Comparison of ENCODE assay signal across 8 cellular contexts in the genomic region with DNA sequence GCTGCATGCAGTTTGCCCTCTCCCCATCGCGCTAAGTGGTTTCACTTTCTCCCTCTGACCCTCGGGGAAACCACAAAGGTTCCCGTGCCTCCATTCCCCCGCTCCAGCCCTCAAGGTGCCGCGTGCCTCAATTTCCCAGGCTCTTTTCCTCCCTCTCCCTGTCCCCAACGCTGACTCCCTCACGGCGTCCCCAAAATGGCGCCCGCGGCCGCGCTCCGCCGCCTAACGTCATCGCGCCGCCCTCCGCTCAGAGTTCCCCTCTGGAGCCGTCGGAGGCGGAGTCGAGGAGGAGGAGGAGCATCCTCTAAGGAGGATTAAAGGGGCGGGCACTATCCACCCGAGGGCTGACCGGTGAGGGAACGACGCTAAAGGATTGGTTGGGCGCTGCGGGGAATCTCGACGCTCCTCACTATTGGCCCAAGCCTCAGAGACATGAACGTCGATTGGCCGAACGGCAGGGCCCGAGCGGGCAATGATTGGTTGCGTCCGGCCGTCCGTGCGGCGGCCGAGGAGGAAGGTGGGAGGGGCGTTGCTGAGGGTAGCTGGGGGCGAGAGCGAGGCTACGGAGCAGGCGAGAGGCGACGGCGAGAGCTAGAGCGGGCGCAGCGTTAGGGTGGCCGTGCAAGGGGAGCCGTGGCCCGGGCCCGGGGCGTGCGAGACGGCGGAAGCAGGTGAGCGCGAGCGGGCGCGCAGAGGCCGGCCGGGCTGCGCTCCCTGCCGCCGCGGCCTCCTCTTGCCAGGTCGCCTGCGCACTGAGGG. TPM values are rescaled to one million over a fixed set of nuclear protein-coding genes. Genes with fewer than 3 reads are reported as not detected.
DNase-seq lines count a peak whose midpoint lies in the region; ATAC-seq, FAIRE-seq and TF ChIP-seq lines count a peak whose summit lies in the region.

A gene with protein sequence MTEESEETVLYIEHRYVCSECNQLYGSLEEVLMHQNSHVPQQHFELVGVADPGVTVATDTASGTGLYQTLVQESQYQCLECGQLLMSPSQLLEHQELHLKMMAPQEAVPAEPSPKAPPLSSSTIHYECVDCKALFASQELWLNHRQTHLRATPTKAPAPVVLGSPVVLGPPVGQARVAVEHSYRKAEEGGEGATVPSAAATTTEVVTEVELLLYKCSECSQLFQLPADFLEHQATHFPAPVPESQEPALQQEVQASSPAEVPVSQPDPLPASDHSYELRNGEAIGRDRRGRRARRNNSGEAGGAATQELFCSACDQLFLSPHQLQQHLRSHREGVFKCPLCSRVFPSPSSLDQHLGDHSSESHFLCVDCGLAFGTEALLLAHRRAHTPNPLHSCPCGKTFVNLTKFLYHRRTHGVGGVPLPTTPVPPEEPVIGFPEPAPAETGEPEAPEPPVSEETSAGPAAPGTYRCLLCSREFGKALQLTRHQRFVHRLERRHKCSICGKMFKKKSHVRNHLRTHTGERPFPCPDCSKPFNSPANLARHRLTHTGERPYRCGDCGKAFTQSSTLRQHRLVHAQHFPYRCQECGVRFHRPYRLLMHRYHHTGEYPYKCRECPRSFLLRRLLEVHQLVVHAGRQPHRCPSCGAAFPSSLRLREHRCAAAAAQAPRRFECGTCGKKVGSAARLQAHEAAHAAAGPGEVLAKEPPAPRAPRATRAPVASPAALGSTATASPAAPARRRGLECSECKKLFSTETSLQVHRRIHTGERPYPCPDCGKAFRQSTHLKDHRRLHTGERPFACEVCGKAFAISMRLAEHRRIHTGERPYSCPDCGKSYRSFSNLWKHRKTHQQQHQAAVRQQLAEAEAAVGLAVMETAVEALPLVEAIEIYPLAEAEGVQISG (plus strand): TSS at position 551 of the 759 bp plus-strand sequence. CDS start 2,441 bp downstream, outside the sequence.

- ATAC-seq in GM21515 (IDR thresholded peaks at IDR 0.05; ENCODE audit: unreplicated experiment): peak; percentile 93

- peaks cover 26% of the 10 kb centered on the region for H4K20me1 ChIP-seq in OCI-LY3 (ENCODE audit: insufficient read depth, low read length)

- peaks cover 58% of the 10 kb centered on the region for H3K79me2 ChIP-seq in OCI-LY3 (ENCODE audit: low read length)

- FAIRE-seq in endometrium (lab: Jason Lieb, UNC): peak; percentile 100

- TF ChIP-seq CTCF in OCI-LY3 (IDR thresholded peaks at IDR 0.05; ENCODE audit: low read depth, low read length): no peak

- peak within 1 kb of the TSS; percentile 98 for H3K9ac ChIP-seq in OCI-LY3 (ENCODE audit: low read length)

- WGBS in mesodermal cell (ENCODE audit: insufficient coverage in 2 of 2), 2 experiments: 0 to 1% methylated on average over 30 to 63 of the region's 80 CpGs

- peak within 1 kb of the TSS; percentile 92 for H3K4me3 ChIP-seq in OCI-LY3 (ENCODE audit: low read length)
- peak within 1 kb of the TSS; percentile 91 for H3K4me3 ChIP-seq in mesodermal cell (ENCODE audit: extremely low read depth, insufficient read depth, low read length, poor library complexity, severe bottlenecking)

- peak; percentile 97 for DNase-seq in D341Med (ENCODE audit: low spot score)
- peak; percentile 100 for DNase-seq in HuH-7 (ENCODE audit: low spot score)
- DNase-seq in activated CD8-positive, alpha-beta memory T cell treated with anti-CD3 and anti-CD28 coated beads, Interleukin-2, amount 50 U/mL, for 48 hours: peak; percentile 97
- DNase-seq in stimulated activated CD8-positive, alpha-beta memory T cell treated with anti-CD3 and anti-CD28 coated beads, Interleukin-15, amount 100 ng/mL, for 4 hours (ENCODE audit: low read depth in 2 of 2): peak; percentile 92 to 97

- H3K27me3 ChIP-seq in OCI-LY3 (ENCODE audit: low read depth, low read length): no peaks in the 10 kb centered on the region

- peaks cover 18% of the 10 kb centered on the region for H3K4me1 ChIP-seq in OCI-LY3 (ENCODE audit: low read length)
- H3K4me1 ChIP-seq in mesodermal cell (ENCODE audit: control insufficient read depth, insufficient read depth, low read length, poor library complexity, severe bottlenecking): peaks cover 28% of the 10 kb centered on the region

- H3K36me3 ChIP-seq in OCI-LY3 (replicated peaks; ENCODE audit: low read depth, low read length) (peaks cover 23% of the 10 kb centered on the region), mesodermal cell (ENCODE audit: control insufficient read depth, insufficient read depth, low read length) (peaks cover 33% of the 10 kb centered on the region)

- H3K4me2 ChIP-seq in OCI-LY3 (ENCODE audit: low read length): peak within 1 kb of the TSS; percentile 96

- no peaks in the 10 kb centered on the region for H3K9me3 ChIP-seq in OCI-LY3 (ENCODE audit: insufficient read depth, low read length)
- no peaks in the 10 kb centered on the region for H3K9me3 ChIP-seq in mesodermal cell (ENCODE audit: control insufficient read depth, low read length)

- H2AFZ ChIP-seq in OCI-LY3 (ENCODE audit: low read depth, low read length): peak within 1 kb of the TSS; percentile 30; the same call in 1 of the 2 replicates

- H3K27ac ChIP-seq in OCI-LY3 (ENCODE audit: low read length) (peak within 1 kb of the TSS; percentile 77), mesodermal cell (ENCODE audit: low read depth, low read length, severe bottlenecking) (peak within 1 kb of the TSS; percentile 97)

RNA-seq across cellular contexts. Expression of the gene that starts here (rescaled TPM):
- 18.0 TPM for polyA plus RNA-seq in mesodermal cell (2013, experiment 1 of 2)
- 13.7 TPM for polyA plus RNA-seq in mesodermal cell (2013, experiment 2 of 2)

Comparison
In these comparisons a context has a peak if more than half of its experiments do, and no peak if none do; other contexts are left out.
1. Peak in every context shown above with its lines: DNase-seq, ATAC-seq, H3K4me3 ChIP-seq and H3K27ac ChIP-seq.